In genomic region chr12:113439606-113440030, GRCh38 we compare ENCODE assay signal across 9 cellular contexts. TPM values are rescaled to one million over a fixed set of nuclear protein-coding genes. Genes with fewer than 3 reads are reported as not detected.
DNase-seq lines count a peak whose midpoint lies in the region; ATAC-seq, FAIRE-seq and TF ChIP-seq lines count a peak whose summit lies in the region.
"Had no signal": no experiment of that assay in that cellular context is flagged by ENCODE, and none has a peak within 500 bp of the region (broad histone marks: within the 10 kb centered on the region; RNA-seq: fewer than 3 reads in every experiment).

No MANE protein-coding gene starts in this region.

- no peak overlapping the region for H3K4me3 Mint-ChIP-seq in CD8-positive, alpha-beta T cell

- no peak for ATAC-seq in CD8-positive, alpha-beta T cell
- no peak for ATAC-seq in GM19395 (IDR thresholded peaks at IDR 0.05; ENCODE audit: unreplicated experiment)

- H3K27me3 ChIP-seq in smooth muscle cell (ENCODE audit: low read depth): peaks cover 13% of the 10 kb centered on the region
- no peaks in the 10 kb centered on the region for H3K27me3 ChIP-seq in CD8-positive, alpha-beta T cell (ENCODE audit: insufficient read depth, low read length)

- H2AFZ ChIP-seq in smooth muscle cell (ENCODE audit: low read depth): no peak overlapping the region

- H3K4me2 ChIP-seq in smooth muscle cell: no peak overlapping the region

- no peaks in the 10 kb centered on the region for H3K9me3 Mint-ChIP-seq in CD8-positive, alpha-beta T cell

- no peak overlapping the region for H3K9ac ChIP-seq in smooth muscle cell (ENCODE audit: low read depth)

- no peaks in the 10 kb centered on the region for H3K9me3 ChIP-seq in smooth muscle cell (replicated peaks; ENCODE audit: low read depth)
- H3K9me3 ChIP-seq in CD8-positive, alpha-beta T cell (ENCODE audit: low read length): no peaks in the 10 kb centered on the region

- no peaks in the 10 kb centered on the region for H3K36me3 Mint-ChIP-seq in CD8-positive, alpha-beta T cell

- no peaks in the 10 kb centered on the region for H3K4me1 Mint-ChIP-seq in CD8-positive, alpha-beta T cell (ENCODE audit: low read depth)

- peaks cover 20% of the 10 kb centered on the region for H3K27me3 Mint-ChIP-seq in CD8-positive, alpha-beta T cell (ENCODE audit: low read depth)

- POLR2A ChIA-PET in CD8-positive, alpha-beta T cell (lab: Charles Lee): no interaction called here

- DNase-seq in D341Med (ENCODE audit: low spot score): peak; percentile 81
- DNase-seq in HT1080 (ENCODE audit: low read depth): peak; percentile 37
- peak; percentile 61 to 73 for DNase-seq in SHP77 (lab: John Stamatoyannopoulos, UW)
- peak; percentile 25 to 55 for DNase-seq in frontal cortex (ENCODE audit: low spot score in 2 of 2)
- peak; percentile 7 for DNase-seq in smooth muscle cell (lab: John Stamatoyannopoulos, UW; ENCODE audit: unreplicated experiment)
- DNase-seq in CD8-positive, alpha-beta T cell: no peak
- DNase-seq in activated gamma-delta T cell treated with Interleukin-2 at 50 U/mL for 16 hours: no peak

- no peak overlapping the region for H3K4me3 ChIP-seq in smooth muscle cell
- H3K4me3 ChIP-seq in CD8-positive, alpha-beta T cell (ENCODE audit: low read depth, low read length): no peak overlapping the region

- WGBS in smooth muscle cell (ENCODE audit: low lambda C conversion rate): 42% methylated on average over 8 of the region's 8 CpGs

- H3K36me3 ChIP-seq in smooth muscle cell (ENCODE audit: low read depth): no peaks in the 10 kb centered on the region
- no peaks in the 10 kb centered on the region for H3K36me3 ChIP-seq in CD8-positive, alpha-beta T cell (ENCODE audit: insufficient read depth, low read length)

- no peaks in the 10 kb centered on the region for H3K4me1 ChIP-seq in smooth muscle cell (ENCODE audit: low read depth)
- no peaks in the 10 kb centered on the region for H3K4me1 ChIP-seq in CD8-positive, alpha-beta T cell (ENCODE audit: insufficient read depth, low read length)

- H3K79me2 ChIP-seq in smooth muscle cell (ENCODE audit: low read depth): no peaks in the 10 kb centered on the region

- no peak for FAIRE-seq in frontal cortex (lab: Jason Lieb, UNC)

- no peaks in the 10 kb centered on the region for H4K20me1 ChIP-seq in smooth muscle cell (ENCODE audit: low read depth)

- CTCF ChIA-PET in CD8-positive, alpha-beta T cell (lab: Charles Lee): no interaction called here

- H3F3A ChIP-seq in smooth muscle cell (ENCODE audit: low read depth): no peaks in the 10 kb centered on the region

- no peak overlapping the region for H3K27ac Mint-ChIP-seq in CD8-positive, alpha-beta T cell

- peak; percentile 64 for TF ChIP-seq CTCF in smooth muscle cell (IDR thresholded peaks at IDR 0.05; ENCODE audit: borderline replicate concordance, insufficient read depth, poor library complexity, severe bottlenecking)
- no peak for TF ChIP-seq CTCF in CD8-positive, alpha-beta T cell (IDR thresholded peaks at IDR 0.05)

- intact Hi-C loops in CD8-positive, alpha-beta T cell (cut with DNase I, micrococcal nuclease): no loop called here

- H3K27ac ChIP-seq in smooth muscle cell (ENCODE audit: low read depth): no peak overlapping the region
- no peak overlapping the region for H3K27ac ChIP-seq in CD8-positive, alpha-beta T cell (ENCODE audit: low read depth, low read length)

RNA-seq across cellular contexts. Expression of gene SDSL, which starts 17.4 kb away (rescaled TPM):
- 3.9 TPM in 2 replicates for total RNA-seq in HT1080 (2014; rRNA removed; shearing (Covaris generic))
- polyA plus RNA-seq in HT1080 (2015; cell fraction: cytosol; rRNA removed): 9.7 and 10.5 TPM in 2 replicates
- 8.2 and 9.7 TPM in 2 replicates for polyA plus RNA-seq in HT1080 (2015; cell fraction: nucleus; rRNA removed)
- 0.82 TPM for total RNA-seq in frontal cortex
- 0.81 and 6.7 TPM in 2 replicates for total RNA-seq in smooth muscle cell
- 3.6 and 5.4 TPM in 2 replicates for polyA plus RNA-seq in smooth muscle cell
- total RNA-seq in CD8-positive, alpha-beta T cell: not detected

RNA-seq across cellular contexts. Expression of gene LHX5, which starts 32.1 kb away (rescaled TPM):
- total RNA-seq in HT1080 (2014; rRNA removed; shearing (Covaris generic)): not detected in 2 replicates
- polyA plus RNA-seq in HT1080 (2015; cell fraction: cytosol; rRNA removed): 0.05 TPM in 1 of 2 replicates, not detected in the other
- polyA plus RNA-seq in HT1080 (2015; cell fraction: nucleus; rRNA removed): 0.05 TPM in 1 of 2 replicates, not detected in the other
- total RNA-seq in frontal cortex: 0.41 TPM
- total RNA-seq in smooth muscle cell: not detected in 2 replicates
- not detected in 2 replicates for polyA plus RNA-seq in smooth muscle cell
- total RNA-seq in CD8-positive, alpha-beta T cell: not detected
- total RNA-seq: LHCN-M2 had no signal

RNA-seq across cellular contexts. Expression of gene SDS, which starts 35.9 kb away (rescaled TPM):
- total RNA-seq in HT1080 (2014; rRNA removed; shearing (Covaris generic)): 0.11 TPM in 1 of 2 replicates, not detected in the other
- polyA plus RNA-seq in HT1080 (2015; cell fraction: cytosol; rRNA removed): not detected in 2 replicates
- polyA plus RNA-seq in HT1080 (2015; cell fraction: nucleus; rRNA removed): not detected in 2 replicates
- total RNA-seq in frontal cortex (not detected), smooth muscle cell (not detected in 2 replicates)
- not detected in 2 replicates for polyA plus RNA-seq in smooth muscle cell
- total RNA-seq in CD8-positive, alpha-beta T cell: not detected
- total RNA-seq: LHCN-M2 had no signal

Comparison
In these comparisons a context has a peak if more than half of its experiments do, and no peak if none do; other contexts are left out.
1. DNase-seq: peak in D341Med (single experiment), HT1080 (single experiment), SHP77 (2 of 2), frontal cortex (2 of 2) and smooth muscle cell (single experiment); none in CD8-positive, alpha-beta T cell (0 of 7) and activated gamma-delta T cell treated with Interleukin-2 at 50 U/mL for 16 hours (single experiment).